ENCODE assay signal across 8 cellular contexts in genomic region chr4:184384810-184385557, GRCh38.
A peak's percentile ranks its signal among the peaks of the same experiment; 100 is the strongest.
DNase-seq lines count a peak whose midpoint lies in the region; ATAC-seq lines count a peak whose summit lies in the region.

No MANE protein-coding gene starts in this region.

- H3K27me3 ChIP-seq in mucosa of stomach (ENCODE audit: control insufficient read depth, insufficient read depth, low read length), result no peaks in the 10 kb centered on the region

- H3K4me1 Mint-ChIP-seq in activated T-helper 1 cell treated with anti-CD3 and anti-CD28 coated beads, Interleukin-12 subunit alpha, Interleukin-12 subunit beta, Interleukin-2, Interleukin-4 antibody, amounts not matched to agents 30 ng/mL and 10 ng/mL and 1 ng/mL, durations not matched to agents 14 hours and 24 hours and 36 hours (ENCODE audit: low read depth), result peaks cover 74% of the 10 kb centered on the region

- peak overlapping the region; percentile 57 for H3K4me3 Mint-ChIP-seq in activated T-helper 1 cell treated with anti-CD3 and anti-CD28 coated beads, Interleukin-12 subunit alpha, Interleukin-12 subunit beta, Interleukin-2, Interleukin-4 antibody, amounts not matched to agents 30 ng/mL and 10 ng/mL and 1 ng/mL, durations not matched to agents 14 hours and 24 hours and 36 hours

- H3K27me3 Mint-ChIP-seq in activated T-helper 1 cell treated with anti-CD3 and anti-CD28 coated beads, Interleukin-12 subunit alpha, Interleukin-12 subunit beta, Interleukin-2, Interleukin-4 antibody, amounts not matched to agents 30 ng/mL and 10 ng/mL and 1 ng/mL, durations not matched to agents 14 hours and 24 hours and 36 hours (ENCODE audit: insufficient read depth), result no peaks in the 10 kb centered on the region

- H3K36me3 Mint-ChIP-seq in activated T-helper 1 cell treated with anti-CD3 and anti-CD28 coated beads, Interleukin-12 subunit alpha, Interleukin-12 subunit beta, Interleukin-2, Interleukin-4 antibody, amounts not matched to agents 30 ng/mL and 10 ng/mL and 1 ng/mL, durations not matched to agents 14 hours and 24 hours and 36 hours (ENCODE audit: low read depth), result peaks cover 59% of the 10 kb centered on the region

- intact Hi-C loops in activated T-helper 1 cell treated with anti-CD3 and anti-CD28 coated beads, Interleukin-12 subunit alpha, Interleukin-12 subunit beta, Interleukin-2, Interleukin-4 antibody, amounts not matched to agents 30 ng/mL and 10 ng/mL and 1 ng/mL, durations not matched to agents 14 hours and 24 hours and 36 hours (cut with micrococcal nuclease), result loop anchor here (2.0 to 5.0 kb wide), 2 partner anchors 24 to 68 kb away; no protein-coding TSS in a partner anchor

- H3K9me3 ChIP-seq in mucosa of stomach (ENCODE audit: control insufficient read depth, low read length), result no peaks in the 10 kb centered on the region

- H3K9ac ChIP-seq in mucosa of stomach (ENCODE audit: low read length), result peak overlapping the region; percentile 63

- H3K4me1 ChIP-seq in mucosa of stomach (ENCODE audit: control insufficient read depth, insufficient read depth, low read length), result peaks cover 69% of the 10 kb centered on the region

- H3K4me3 ChIP-seq in mucosa of stomach (ENCODE audit: low read length), result no peak overlapping the region

- H3K9me3 Mint-ChIP-seq in activated T-helper 1 cell treated with anti-CD3 and anti-CD28 coated beads, Interleukin-12 subunit alpha, Interleukin-12 subunit beta, Interleukin-2, Interleukin-4 antibody, amounts not matched to agents 30 ng/mL and 10 ng/mL and 1 ng/mL, durations not matched to agents 14 hours and 24 hours and 36 hours, result peaks cover 9% of the 10 kb centered on the region

- peak; percentile 10 for ATAC-seq in GM19025 (IDR thresholded peaks at IDR 0.05; ENCODE audit: low read depth, unreplicated experiment)
- ATAC-seq in HG02970 (IDR thresholded peaks at IDR 0.05; ENCODE audit: low FRiP score, unreplicated experiment), result peak; percentile 19

- no peak for DNase-seq in activated T-helper 1 cell treated with anti-CD3 and anti-CD28 coated beads, Interleukin-12 subunit alpha, Interleukin-12 subunit beta, Interleukin-2, Interleukin-4 antibody, amounts not matched to agents 30 ng/mL and 10 ng/mL and 1 ng/mL, durations not matched to agents 14 hours and 24 hours and 36 hours (ENCODE audit: low spot score)
- DNase-seq in 8988T (no peak), NCI-H345 (lab: John Stamatoyannopoulos, UW) (no peak), GOT3 (lab: John Stamatoyannopoulos, UW) (no peak)
- DNase-seq in activated naive CD4-positive, alpha-beta T cell treated with anti-CD3 and anti-CD28 coated beads, Interleukin-2, amount 50 U/mL, for 16 hours, result no peak

- H3K36me3 ChIP-seq in mucosa of stomach (ENCODE audit: control insufficient read depth, insufficient read depth, low read length), result no peaks in the 10 kb centered on the region

- peak overlapping the region; percentile 80 for H3K27ac Mint-ChIP-seq in activated T-helper 1 cell treated with anti-CD3 and anti-CD28 coated beads, Interleukin-12 subunit alpha, Interleukin-12 subunit beta, Interleukin-2, Interleukin-4 antibody, amounts not matched to agents 30 ng/mL and 10 ng/mL and 1 ng/mL, durations not matched to agents 14 hours and 24 hours and 36 hours
